Comparison of ENCODE assay signal across 1 cellular context in genomic region chr5:180194410-180195345, GRCh38.
TF ChIP-seq lines count a peak whose summit lies in the region.

No MANE protein-coding gene starts in this region.

TF ChIP-seq in HepG2, 621 proteins besides CTCF, POLR2A, EP300 and RAD21 (continued from another document):
- TF ChIP-seq, protein P1, sequence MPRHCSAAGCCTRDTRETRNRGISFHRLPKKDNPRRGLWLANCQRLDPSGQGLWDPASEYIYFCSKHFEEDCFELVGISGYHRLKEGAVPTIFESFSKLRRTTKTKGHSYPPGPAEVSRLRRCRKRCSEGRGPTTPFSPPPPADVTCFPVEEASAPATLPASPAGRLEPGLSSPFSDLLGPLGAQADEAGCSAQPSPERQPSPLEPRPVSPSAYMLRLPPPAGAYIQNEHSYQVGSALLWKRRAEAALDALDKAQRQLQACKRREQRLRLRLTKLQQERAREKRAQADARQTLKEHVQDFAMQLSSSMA (CRISPR knock-in tag; IDR thresholded peaks at IDR 0.05), result no peak
- TF ChIP-seq MAFK (conservative IDR thresholded peaks at IDR 0.05 in 1 of 2, IDR thresholded peaks at IDR 0.05 in 1 of 2; ENCODE audit: low read length in 2 of 2), result no peak
- TF ChIP-seq, protein P2, sequence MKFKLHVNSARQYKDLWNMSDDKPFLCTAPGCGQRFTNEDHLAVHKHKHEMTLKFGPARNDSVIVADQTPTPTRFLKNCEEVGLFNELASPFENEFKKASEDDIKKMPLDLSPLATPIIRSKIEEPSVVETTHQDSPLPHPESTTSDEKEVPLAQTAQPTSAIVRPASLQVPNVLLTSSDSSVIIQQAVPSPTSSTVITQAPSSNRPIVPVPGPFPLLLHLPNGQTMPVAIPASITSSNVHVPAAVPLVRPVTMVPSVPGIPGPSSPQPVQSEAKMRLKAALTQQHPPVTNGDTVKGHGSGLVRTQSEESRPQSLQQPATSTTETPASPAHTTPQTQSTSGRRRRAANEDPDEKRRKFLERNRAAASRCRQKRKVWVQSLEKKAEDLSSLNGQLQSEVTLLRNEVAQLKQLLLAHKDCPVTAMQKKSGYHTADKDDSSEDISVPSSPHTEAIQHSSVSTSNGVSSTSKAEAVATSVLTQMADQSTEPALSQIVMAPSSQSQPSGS (CRISPR knock-in tag; IDR thresholded peaks at IDR 0.05), result no peak
- TF ChIP-seq ZZZ3 (CRISPR knock-in tag; IDR thresholded peaks at IDR 0.05; ENCODE audit: borderline replicate concordance), result no peak
- TF ChIP-seq ZNF558 (CRISPR knock-in tag; IDR thresholded peaks at IDR 0.05; ENCODE audit: borderline replicate concordance), result no peak
- no peak for TF ChIP-seq THYN1 (CRISPR knock-in tag; IDR thresholded peaks at IDR 0.05; ENCODE audit: borderline replicate concordance, low read depth)
- TF ChIP-seq ZNF143 (CRISPR knock-in tag; IDR thresholded peaks at IDR 0.05), result no peak
- TF ChIP-seq PITX1 (CRISPR knock-in tag; IDR thresholded peaks at IDR 0.05), result no peak
- 0 out of 2 replicates have a peak, but pooled peaks have one; percentile 29 for TF ChIP-seq MAX (IDR thresholded peaks at IDR 0.05)
- TF ChIP-seq HDAC1 (CRISPR knock-in tag; IDR thresholded peaks at IDR 0.05), result peak; percentile 42; the same call in 1 of the 2 replicates
- TF ChIP-seq PHF8 (CRISPR knock-in tag; IDR thresholded peaks at IDR 0.05), result no peak
- no peak for TF ChIP-seq ZNF605 (CRISPR knock-in tag; IDR thresholded peaks at IDR 0.05)
- no peak for TF ChIP-seq ZNF660 (CRISPR knock-in tag; IDR thresholded peaks at IDR 0.05; ENCODE audit: borderline replicate concordance, low read depth)
- TF ChIP-seq ZNF432 (CRISPR knock-in tag; IDR thresholded peaks at IDR 0.05; ENCODE audit: borderline replicate concordance), result no peak
- TF ChIP-seq MXD3 (CRISPR knock-in tag; IDR thresholded peaks at IDR 0.05), result no peak
- no peak for TF ChIP-seq ZNF780A (CRISPR knock-in tag; IDR thresholded peaks at IDR 0.05)
- TF ChIP-seq ARID2 (CRISPR knock-in tag; IDR thresholded peaks at IDR 0.05; ENCODE audit: borderline replicate concordance), result no peak
- TF ChIP-seq ZBTB4 (CRISPR knock-in tag; IDR thresholded peaks at IDR 0.05; ENCODE audit: borderline replicate concordance), result no peak
- no peak for TF ChIP-seq ZBTB20 (CRISPR knock-in tag; IDR thresholded peaks at IDR 0.05; ENCODE audit: borderline replicate concordance, low read depth)
- no peak for TF ChIP-seq TP53 (CRISPR knock-in tag; conservative IDR thresholded peaks at IDR 0.05)
- no peak for TF ChIP-seq NR2F6 (IDR thresholded peaks at IDR 0.05)
- 0 out of 2 replicates have a peak, but pooled peaks have one; percentile 19 for TF ChIP-seq NR2F6 (CRISPR knock-in tag; IDR thresholded peaks at IDR 0.05)
- no peak for TF ChIP-seq XRCC5 (optimal IDR thresholded peaks at IDR 0.05; ENCODE audit: low read length)
- TF ChIP-seq, protein P3, sequence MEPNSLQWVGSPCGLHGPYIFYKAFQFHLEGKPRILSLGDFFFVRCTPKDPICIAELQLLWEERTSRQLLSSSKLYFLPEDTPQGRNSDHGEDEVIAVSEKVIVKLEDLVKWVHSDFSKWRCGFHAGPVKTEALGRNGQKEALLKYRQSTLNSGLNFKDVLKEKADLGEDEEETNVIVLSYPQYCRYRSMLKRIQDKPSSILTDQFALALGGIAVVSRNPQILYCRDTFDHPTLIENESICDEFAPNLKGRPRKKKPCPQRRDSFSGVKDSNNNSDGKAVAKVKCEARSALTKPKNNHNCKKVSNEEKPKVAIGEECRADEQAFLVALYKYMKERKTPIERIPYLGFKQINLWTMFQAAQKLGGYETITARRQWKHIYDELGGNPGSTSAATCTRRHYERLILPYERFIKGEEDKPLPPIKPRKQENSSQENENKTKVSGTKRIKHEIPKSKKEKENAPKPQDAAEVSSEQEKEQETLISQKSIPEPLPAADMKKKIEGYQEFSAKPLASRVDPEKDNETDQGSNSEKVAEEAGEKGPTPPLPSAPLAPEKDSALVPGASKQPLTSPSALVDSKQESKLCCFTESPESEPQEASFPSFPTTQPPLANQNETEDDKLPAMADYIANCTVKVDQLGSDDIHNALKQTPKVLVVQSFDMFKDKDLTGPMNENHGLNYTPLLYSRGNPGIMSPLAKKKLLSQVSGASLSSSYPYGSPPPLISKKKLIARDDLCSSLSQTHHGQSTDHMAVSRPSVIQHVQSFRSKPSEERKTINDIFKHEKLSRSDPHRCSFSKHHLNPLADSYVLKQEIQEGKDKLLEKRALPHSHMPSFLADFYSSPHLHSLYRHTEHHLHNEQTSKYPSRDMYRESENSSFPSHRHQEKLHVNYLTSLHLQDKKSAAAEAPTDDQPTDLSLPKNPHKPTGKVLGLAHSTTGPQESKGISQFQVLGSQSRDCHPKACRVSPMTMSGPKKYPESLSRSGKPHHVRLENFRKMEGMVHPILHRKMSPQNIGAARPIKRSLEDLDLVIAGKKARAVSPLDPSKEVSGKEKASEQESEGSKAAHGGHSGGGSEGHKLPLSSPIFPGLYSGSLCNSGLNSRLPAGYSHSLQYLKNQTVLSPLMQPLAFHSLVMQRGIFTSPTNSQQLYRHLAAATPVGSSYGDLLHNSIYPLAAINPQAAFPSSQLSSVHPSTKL (CRISPR knock-in tag; IDR thresholded peaks at IDR 0.05), result 0 out of 2 replicates have a peak, but pooled peaks have one; percentile 26
- peak; percentile 70 for TF ChIP-seq RARA (CRISPR knock-in tag; IDR thresholded peaks at IDR 0.05)
- 0 out of 2 replicates have a peak, but pooled peaks have one; percentile 31 for TF ChIP-seq ZNF292 (CRISPR knock-in tag; IDR thresholded peaks at IDR 0.05; ENCODE audit: borderline replicate concordance, low read depth)
- TF ChIP-seq ZFP90 (CRISPR knock-in tag; IDR thresholded peaks at IDR 0.05; ENCODE audit: borderline replicate concordance), result no peak
- TF ChIP-seq CENPX (CRISPR knock-in tag; IDR thresholded peaks at IDR 0.05), result no peak
- no peak for TF ChIP-seq FOSL2 (CRISPR knock-in tag; IDR thresholded peaks at IDR 0.05)
- no peak for TF ChIP-seq AGO1 (IDR thresholded peaks at IDR 0.05; ENCODE audit: low read depth, low read length, poor library complexity, severe bottlenecking)
- no peak for TF ChIP-seq MXI1 (IDR thresholded peaks at IDR 0.05; ENCODE audit: borderline replicate concordance, low read depth, low read length)
- no peak for TF ChIP-seq ZFP37 (CRISPR knock-in tag; IDR thresholded peaks at IDR 0.05; ENCODE audit: borderline replicate concordance)
- peak; percentile 70 for TF ChIP-seq RXRA (CRISPR knock-in tag; IDR thresholded peaks at IDR 0.05)
